In genomic region chr19:12788682-12789097, GRCh38 we compare ENCODE assay signal across 9 cellular contexts. TPM values are rescaled to one million over a fixed set of nuclear protein-coding genes. Genes with fewer than 3 reads are reported as not detected.
DNase-seq lines count a peak whose midpoint lies in the region; ATAC-seq, FAIRE-seq and TF ChIP-seq lines count a peak whose summit lies in the region.
"Had no signal": no experiment of that assay in that cellular context is flagged by ENCODE, and none has a peak within 500 bp of the region (broad histone marks: within the 10 kb centered on the region; RNA-seq: fewer than 3 reads in every experiment).

No MANE protein-coding gene starts in this region.

- H3K9me3 Mint-ChIP-seq in brain, result peaks cover 0 to 2% (median 0%) of the 10 kb centered on the region in 5 experiments
- H3K9me3 Mint-ChIP-seq in immature natural killer cell, result no peaks in the 10 kb centered on the region

- peak overlapping the region; percentile 90 to 100 (median 99) for H3K4me2 ChIP-seq in BLaER1 treated with 17β-estradiol and CSF1 and Interleukin-3, amounts not matched to agents 10 nM and 100 nM
- H3K4me2 ChIP-seq in skeletal muscle satellite cell (ENCODE audit: low read length), result peak overlapping the region; percentile 91

- no peaks in the 10 kb centered on the region for H3K27me3 ChIP-seq in BLaER1 treated with 17β-estradiol and CSF1 and Interleukin-3, amounts not matched to agents 10 nM and 100 nM
- H3K27me3 ChIP-seq in skeletal muscle satellite cell (ENCODE audit: control insufficient read depth, insufficient read depth, low read length), result no peaks in the 10 kb centered on the region

- FAIRE-seq in RCC 7860 (lab: Jason Lieb, UNC), result no peak

- H3K27me3 Mint-ChIP-seq in brain, result peaks cover 11% of the 10 kb centered on the region
- peaks cover 32 to 46% (median 35%) of the 10 kb centered on the region in 3 donors for H3K27me3 Mint-ChIP-seq in immature natural killer cell (ENCODE audit: low read depth in 3 of 3)

- peaks cover 30% of the 10 kb centered on the region for H3K4me1 Mint-ChIP-seq in brain
- H3K4me1 Mint-ChIP-seq in immature natural killer cell, result peaks cover 23 to 28% of the 10 kb centered on the region in 2 donors

- H3K36me3 ChIP-seq in BLaER1 treated with 17β-estradiol and CSF1 and Interleukin-3, amounts not matched to agents 10 nM and 100 nM, result peaks cover 0 to 12% (median 0%) of the 10 kb centered on the region in 11 experiments; a peak in 8 of 22 replicates
- H3K36me3 ChIP-seq in skeletal muscle satellite cell (ENCODE audit: insufficient read depth, low read length), result peaks cover 10% of the 10 kb centered on the region

- peak overlapping the region; percentile 98 to 100 (median 99) for H3K27ac ChIP-seq in BLaER1 treated with 17β-estradiol and CSF1 and Interleukin-3, amounts not matched to agents 10 nM and 100 nM

- H3K4me3 Mint-ChIP-seq in brain, result peak overlapping the region; percentile 67 to 89 (median 74)
- H3K4me3 Mint-ChIP-seq in immature natural killer cell, result peak overlapping the region; percentile 64 to 88 (median 84)

- DNase-seq in RCC 7860 (ENCODE audit: low spot score), result peak; percentile 72
- DNase-seq in immature natural killer cell, result peak; percentile 32 to 49 (median 36)
- DNase-seq in epidermal melanocyte (ENCODE audit: insufficient read length, low spot score), result no peak

- H3K9ac ChIP-seq in BLaER1 treated with 17β-estradiol and CSF1 and Interleukin-3, amounts not matched to agents 10 nM and 100 nM, result peak overlapping the region; percentile 92 to 99 (median 98)
- H3K9ac ChIP-seq in skeletal muscle satellite cell (ENCODE audit: low read depth, low read length), result peak overlapping the region; percentile 98

- H3K4me3 ChIP-seq in BLaER1 treated with 17β-estradiol and CSF1 and Interleukin-3, amounts not matched to agents 10 nM and 100 nM, result peak overlapping the region; percentile 90 to 98 (median 96)
- H3K4me3 ChIP-seq in skeletal muscle satellite cell (ENCODE audit: low read length), result peak overlapping the region; percentile 69

- H3K4me1 ChIP-seq in BLaER1 treated with 17β-estradiol and CSF1 and Interleukin-3, amounts not matched to agents 10 nM and 100 nM, result peaks cover 54 to 69% (median 67%) of the 10 kb centered on the region in 10 experiments
- H3K4me1 ChIP-seq in skeletal muscle satellite cell (ENCODE audit: control insufficient read depth, insufficient read depth, low read length), result peaks cover 62% of the 10 kb centered on the region

- ATAC-seq in GM19397 (IDR thresholded peaks at IDR 0.05; ENCODE audit: unreplicated experiment), result no peak

- TF ChIP-seq POLR2A in GM19193 (IDR thresholded peaks at IDR 0.05; ENCODE audit: extremely low read depth, insufficient read depth, insufficient read length), result peak; percentile 28

- TF ChIP-seq CTCF in brain (conservative IDR thresholded peaks at IDR 0.05), result no peak

- H3K27ac Mint-ChIP-seq in brain (peak overlapping the region; percentile 87 to 98 (median 97)), immature natural killer cell (peak overlapping the region; percentile 95 to 99 (median 99))

- H3K36me3 Mint-ChIP-seq in brain (no peaks in the 10 kb centered on the region), immature natural killer cell (no peaks in the 10 kb centered on the region)

- H4K20me1 ChIP-seq in BLaER1 treated with 17β-estradiol and CSF1 and Interleukin-3, amounts not matched to agents 10 nM and 100 nM, result peaks cover 18 to 21% (median 20%) of the 10 kb centered on the region in 11 experiments

- H3K9me3 ChIP-seq in BLaER1 treated with 17β-estradiol and CSF1 and Interleukin-3, amounts not matched to agents 10 nM and 100 nM (replicated peaks in 1 of 11), result no peaks in the 10 kb centered on the region
- H3K9me3 ChIP-seq in skeletal muscle satellite cell (replicated peaks; ENCODE audit: low read length), result no peaks in the 10 kb centered on the region

RNA-seq across cellular contexts. Expression of gene JUNB, which starts 2.6 kb away (rescaled TPM):
- polyA plus RNA-seq in brain (ENCODE audit: insufficient read depth, low read depth, low replicate concordance), result 25.7 TPM
- 100 to 1,000 TPM; 620 to 796 (median 697) TPM for polyA plus RNA-seq in immature natural killer cell
- total RNA-seq in skeletal muscle satellite cell (2012; rRNA removed), result 103 and 132 TPM in 2 replicates

RNA-seq across cellular contexts. Expression of gene PRDX2, which starts 12.9 kb away (rescaled TPM):
- polyA plus RNA-seq in brain (ENCODE audit: insufficient read depth, low read depth, low replicate concordance), result 1,078 TPM
- polyA plus RNA-seq in immature natural killer cell, result 100 to 1,000 TPM; 157 to 165 (median 159) TPM
- 112 and 139 TPM in 2 replicates for total RNA-seq in skeletal muscle satellite cell (2012; rRNA removed)

RNA-seq across cellular contexts. Expression of gene THSD8, which starts 13.2 kb away (rescaled TPM):
- 48.0 TPM for polyA plus RNA-seq in brain (ENCODE audit: insufficient read depth, low read depth, low replicate concordance)
- 10 to 100 TPM in 1 of 3 donors, 1 to 10 TPM in 2; 3.0 to 11.0 (median 4.5) TPM for polyA plus RNA-seq in immature natural killer cell
- not detected in 2 replicates for total RNA-seq in skeletal muscle satellite cell (2012; rRNA removed)
- total RNA-seq: NCI-H460 had no signal

RNA-seq across cellular contexts. Expression of gene HOOK2, which starts 13.3 kb away (rescaled TPM):
- polyA plus RNA-seq in brain (ENCODE audit: insufficient read depth, low read depth, low replicate concordance) (14.8 TPM), immature natural killer cell (1 to 10 TPM in 2 of 3 donors, not detected in 1; 2.1 to 2.5 TPM)
- 9.1 and 12.2 TPM in 2 replicates for total RNA-seq in skeletal muscle satellite cell (2012; rRNA removed)

RNA-seq across cellular contexts. Expression of gene RNASEH2A, which starts 17.7 kb away (rescaled TPM):
- polyA plus RNA-seq in brain (ENCODE audit: insufficient read depth, low read depth, low replicate concordance) (119 TPM), immature natural killer cell (10 to 100 TPM; 27.7 to 45.4 (median 37.5) TPM)
- 25.6 and 28.4 TPM in 2 replicates for total RNA-seq in skeletal muscle satellite cell (2012; rRNA removed)

Comparison
In these comparisons a context has a peak if more than half of its experiments do, and no peak if none do; other contexts are left out.
1. RNA of gene JUNB, which starts 2.6 kb away (polyA plus RNA-seq): 620 to 796 TPM in immature natural killer cell; 25.7 TPM in brain (single experiment); every median in the first group is over 10 times any median in the second.